In the genomic region with DNA sequence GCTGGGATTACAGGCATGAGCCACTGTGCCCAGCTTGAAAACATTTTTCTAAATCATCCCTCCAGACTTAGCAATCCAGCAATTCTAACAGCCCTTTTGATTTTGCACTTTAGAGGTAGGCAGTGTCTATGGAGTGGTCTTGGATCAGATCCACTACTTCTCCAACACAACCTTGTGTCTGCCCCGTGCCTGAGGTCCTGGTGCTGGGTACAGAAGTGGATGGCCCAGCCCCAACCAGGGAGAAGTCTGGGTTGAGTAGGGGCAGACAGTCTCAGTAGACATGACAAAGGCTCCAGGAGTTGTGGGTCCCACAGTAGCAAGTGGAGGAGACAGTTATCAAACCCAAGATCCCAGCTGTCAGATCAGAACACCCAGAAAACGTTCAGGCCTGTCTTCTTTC, we compare ENCODE assay signal across 25 cellular contexts.
"Had no signal": no experiment of that assay in that cellular context is flagged by ENCODE, and none has a peak within 500 bp of the region (broad histone marks: within the 10 kb centered on the region; RNA-seq: fewer than 3 reads in every experiment).

No MANE protein-coding gene starts in this region.

- DNase-seq: colonic mucosa; effector CD8-positive, alpha-beta T cell; endodermal cell; foreskin fibroblast; gastrocnemius medialis; heart left ventricle; hippocampal formation; left cardiac atrium; left lung; mesenchymal stem cell; midbrain; naive thymus-derived CD4-positive, alpha-beta T cell; occipital lobe; ovary; retina; right lobe of liver; small intestine; stimulated activated CD4-positive, alpha-beta T cell treated with anti-CD3 and anti-CD28 coated beads, Interleukin-15, amount 100 ng/mL, for 24 hours; stimulated activated CD4-positive, alpha-beta T cell treated with anti-CD3 and anti-CD28 coated beads, Interleukin-2, amount 100 ng/mL, for 48 hours; stimulated activated naive CD4-positive, alpha-beta T cell; stimulated activated naive CD8-positive, alpha-beta T cell treated with anti-CD3 and anti-CD28 coated beads, Interleukin-15, amount 100 ng/mL, for 72 hours; trophoblast cell had no signal

- H3K9me3 Mint-ChIP-seq: dendritic cell treated with granulocyte-macrophage colony-stimulating factor and Interleukin-4, amounts not matched to agents 40 ng/mL and 50 ng/mL, for 4 days; stimulated activated naive CD8-positive, alpha-beta T cell treated with anti-CD3 and anti-CD28 coated beads, Interleukin-15, amount 100 ng/mL, for 72 hours had no signal

- H3K4me3 Mint-ChIP-seq: dendritic cell treated with granulocyte-macrophage colony-stimulating factor and Interleukin-4, amounts not matched to agents 40 ng/mL and 50 ng/mL, for 4 days; endodermal cell; naive thymus-derived CD4-positive, alpha-beta T cell; nephron; stimulated activated naive CD8-positive, alpha-beta T cell treated with anti-CD3 and anti-CD28 coated beads, Interleukin-15, amount 100 ng/mL, for 72 hours had no signal

- H3K27me3 Mint-ChIP-seq: dendritic cell treated with granulocyte-macrophage colony-stimulating factor and Interleukin-4, amounts not matched to agents 40 ng/mL and 50 ng/mL, for 4 days; naive thymus-derived CD4-positive, alpha-beta T cell; stimulated activated naive CD8-positive, alpha-beta T cell treated with anti-CD3 and anti-CD28 coated beads, Interleukin-15, amount 100 ng/mL, for 72 hours had no signal

- ATAC-seq: esophagus mucosa; gastrocnemius medialis; heart left ventricle; left cardiac atrium; left lung; naive thymus-derived CD4-positive, alpha-beta T cell; stimulated activated naive CD8-positive, alpha-beta T cell treated with anti-CD3 and anti-CD28 coated beads, Interleukin-15, amount 100 ng/mL, for 72 hours had no signal

- H3K27ac Mint-ChIP-seq: dendritic cell treated with granulocyte-macrophage colony-stimulating factor and Interleukin-4, amounts not matched to agents 40 ng/mL and 50 ng/mL, for 4 days; endodermal cell; nephron had no signal

- H3K4me1 Mint-ChIP-seq: endodermal cell; stimulated activated naive CD8-positive, alpha-beta T cell treated with anti-CD3 and anti-CD28 coated beads, Interleukin-15, amount 100 ng/mL, for 72 hours had no signal
